10 cellular contexts compared by ENCODE assay signal in genomic region chr3:102006812-102007485, GRCh38.
A peak's percentile ranks its signal among the peaks of the same experiment; 100 is the strongest.
DNase-seq lines count a peak whose midpoint lies in the region; ATAC-seq and TF ChIP-seq lines count a peak whose summit lies in the region.
"Had no signal": no experiment of that assay in that cellular context is flagged by ENCODE, and none has a peak within 500 bp of the region (broad histone marks: within the 10 kb centered on the region; RNA-seq: fewer than 3 reads in every experiment).

No MANE protein-coding gene starts in this region.

- no peaks in the 10 kb centered on the region for H3K79me1 ChIP-seq in neuronal stem cell (ENCODE audit: low read depth, low read length)

- no peak overlapping the region for H2AK5ac ChIP-seq in neuronal stem cell (ENCODE audit: low read depth, low read length)

- H3K9me3 Mint-ChIP-seq in stimulated activated memory B cell treated with anti-CD40 and anti-IgM and Interleukin-4, amounts not matched to agents 10 μg/mL and 1 μg/mL and 100 μg/mL, for 72 hours, result peaks cover 6% of the 10 kb centered on the region

- intact Hi-C loops in lower lobe of right lung (cut with DNase I), result no loop called here

- peak; percentile 52 for DNase-seq in AG09319 (ENCODE audit: extremely low read depth, low read depth)
- peak; percentile 79 for DNase-seq in NCI-H1105 (lab: John Stamatoyannopoulos, UW)
- DNase-seq in brain pericyte (ENCODE audit: low read depth, low spot score), result peak; percentile 58
- DNase-seq in lower lobe of right lung, result no peak
- DNase-seq in neuronal stem cell (ENCODE audit: low spot score), result no peak
- DNase-seq in HAP-1 (ENCODE audit: low spot score in 2 of 2), result no peak
- DNase-seq: DND-41, Karpas-422 had no signal

- no peak overlapping the region for H2BK15ac ChIP-seq in neuronal stem cell (ENCODE audit: low read length)

- no peak overlapping the region for H2BK12ac ChIP-seq in neuronal stem cell (ENCODE audit: low read length)

- H2AFZ ChIP-seq in neuronal stem cell (ENCODE audit: low read length), result no peak overlapping the region

- no peak overlapping the region for H3K4me2 ChIP-seq in neuronal stem cell (ENCODE audit: insufficient read depth, low read length, poor library complexity, severe bottlenecking)

- H3K18ac ChIP-seq in neuronal stem cell (ENCODE audit: low read length), result no peak overlapping the region

- H3K4me1 Mint-ChIP-seq in stimulated activated memory B cell treated with anti-CD40 and anti-IgM and Interleukin-4, amounts not matched to agents 10 μg/mL and 1 μg/mL and 100 μg/mL, for 72 hours, result peaks cover 4% of the 10 kb centered on the region

- no peak overlapping the region for H3K9ac ChIP-seq in neuronal stem cell (ENCODE audit: low read depth, low read length, poor library complexity)

- WGBS in neuronal stem cell (ENCODE audit: extremely low coverage in 2 of 2, insufficient read length in 2 of 2, insufficient replicate concordance in 1 of 2), 2 donors, result no CpG with 5 or more reads among the region's 1 CpG

- no peaks in the 10 kb centered on the region for H3K9me3 ChIP-seq in lower lobe of right lung
- H3K9me3 ChIP-seq in neuronal stem cell (replicated peaks in 1 of 2; ENCODE audit: control insufficient read depth in 2 of 2, insufficient read depth in 1 of 2, low read depth in 1 of 2, low read length in 2 of 2), result no peaks in the 10 kb centered on the region
- H3K9me3 ChIP-seq in HAP-1, result no peaks in the 10 kb centered on the region

- H3K4ac ChIP-seq in neuronal stem cell (ENCODE audit: low read length), result no peak overlapping the region

- H3K36me3 Mint-ChIP-seq in stimulated activated memory B cell treated with anti-CD40 and anti-IgM and Interleukin-4, amounts not matched to agents 10 μg/mL and 1 μg/mL and 100 μg/mL, for 72 hours, result peaks cover 5% of the 10 kb centered on the region

- in situ Hi-C loops in HAP-1 (cut with MboI; ENCODE audit: low sequenced_read_pairs), result no loop called here

- H3K27ac Mint-ChIP-seq in stimulated activated memory B cell treated with anti-CD40 and anti-IgM and Interleukin-4, amounts not matched to agents 10 μg/mL and 1 μg/mL and 100 μg/mL, for 72 hours, result no peak overlapping the region

- no peaks in the 10 kb centered on the region for H3K27me3 Mint-ChIP-seq in stimulated activated memory B cell treated with anti-CD40 and anti-IgM and Interleukin-4, amounts not matched to agents 10 μg/mL and 1 μg/mL and 100 μg/mL, for 72 hours

- peaks cover 8% of the 10 kb centered on the region for H3K4me1 ChIP-seq in lower lobe of right lung
- H3K4me1 ChIP-seq in neuronal stem cell (ENCODE audit: control insufficient read depth in 2 of 2, insufficient read depth in 1 of 2, low read depth in 1 of 2, low read length in 2 of 2), result no peaks in the 10 kb centered on the region
- H3K4me1 ChIP-seq in HAP-1, result no peaks in the 10 kb centered on the region

- H3K27me3 ChIP-seq in lower lobe of right lung (ENCODE audit: low read depth) (no peaks in the 10 kb centered on the region), neuronal stem cell (ENCODE audit: control insufficient read depth in 3 of 3, insufficient read depth in 3 of 3, low read depth in 1 of 3, low read length in 3 of 3) (no peaks in the 10 kb centered on the region), HAP-1 (ENCODE audit: low read depth) (no peaks in the 10 kb centered on the region)

- no peak overlapping the region for H4K8ac ChIP-seq in neuronal stem cell (ENCODE audit: low read depth, low read length)

- no peak overlapping the region for H2BK5ac ChIP-seq in neuronal stem cell (ENCODE audit: low read length)

- no peak overlapping the region for H4K91ac ChIP-seq in neuronal stem cell (ENCODE audit: low read depth, low read length, poor library complexity)

- no peak overlapping the region for H3K4me3 ChIP-seq in lower lobe of right lung
- H3K4me3 ChIP-seq in neuronal stem cell (ENCODE audit: low read length in 2 of 2), result no peak overlapping the region
- no peak overlapping the region for H3K4me3 ChIP-seq in HAP-1

- H3K23ac ChIP-seq in neuronal stem cell (ENCODE audit: low read depth, low read length, poor library complexity), result no peak overlapping the region

- H2BK120ac ChIP-seq in neuronal stem cell (ENCODE audit: low read depth, low read length), result no peak overlapping the region

- no peak overlapping the region for H3K4me3 Mint-ChIP-seq in stimulated activated memory B cell treated with anti-CD40 and anti-IgM and Interleukin-4, amounts not matched to agents 10 μg/mL and 1 μg/mL and 100 μg/mL, for 72 hours

- H3K36me3 ChIP-seq in lower lobe of right lung, result no peaks in the 10 kb centered on the region
- no peaks in the 10 kb centered on the region for H3K36me3 ChIP-seq in neuronal stem cell (replicated peaks in 1 of 2; ENCODE audit: control insufficient read depth in 2 of 2, insufficient read depth in 2 of 2, low read length in 2 of 2)
- no peaks in the 10 kb centered on the region for H3K36me3 ChIP-seq in HAP-1 (replicated peaks)

- TF ChIP-seq CTCF in AG09319 (IDR thresholded peaks at IDR 0.05; ENCODE audit: low read depth, low read length) (no peak), lower lobe of right lung (IDR thresholded peaks at IDR 0.05) (no peak)

- H3K27ac ChIP-seq in lower lobe of right lung, result peak overlapping the region; percentile 32
- H3K27ac ChIP-seq in neuronal stem cell (replicated peaks; ENCODE audit: low read length), result no peak overlapping the region

- H3K14ac ChIP-seq in neuronal stem cell (ENCODE audit: low read length), result no peak overlapping the region

- ATAC-seq in lower lobe of right lung (peak; percentile 86 to 98), HG02870 (IDR thresholded peaks at IDR 0.05; ENCODE audit: unreplicated experiment) (no peak)
- ATAC-seq in stimulated activated memory B cell treated with anti-CD40 and anti-IgM and Interleukin-4, amounts not matched to agents 10 μg/mL and 1 μg/mL and 100 μg/mL, for 72 hours, result no peak

Comparison
In these comparisons a context has a peak if more than half of its experiments do, and no peak if none do; other contexts are left out.
1. DNase-seq: peak in AG09319 (single experiment), NCI-H1105 (single experiment) and brain pericyte (single experiment); none in lower lobe of right lung (single experiment), neuronal stem cell (single experiment) and HAP-1 (0 of 2).
2. ATAC-seq: peak in lower lobe of right lung (2 of 2); none in stimulated activated memory B cell treated with anti-CD40 and anti-IgM and Interleukin-4, amounts not matched to agents 10 μg/mL and 1 μg/mL and 100 μg/mL, for 72 hours (single experiment) and HG02870 (single experiment).